ENCODE assay signal across 25 cellular contexts in genomic region chr4:71771613-71772012, GRCh38. TPM values are rescaled to one million over a fixed set of nuclear protein-coding genes. Genes with fewer than 3 reads are reported as not detected.
"Had no signal": no experiment of that assay in that cellular context is flagged by ENCODE, and none has a peak within 500 bp of the region (broad histone marks: within the 10 kb centered on the region; RNA-seq: fewer than 3 reads in every experiment).

No MANE protein-coding gene starts in this region.

- H3K4me3 Mint-ChIP-seq: IgD-negative memory B cell had no signal

- H3K4me3 ChIP-seq: K562, SJSA1, SK-N-MC had no signal

- H3K27me3 ChIP-seq: SJSA1 had no signal

- H3K9me3 ChIP-seq: SJSA1 had no signal

- H3K36me3 ChIP-seq: SJSA1 had no signal

- DNase-seq: Kasumi-1, MV-4-11, NCI-H1048, NCI-H1105, NCI-H1417, NCI-H1436 treated with DMSO at 0.1 percent for 48 hours, NCI-H1694, NCI-H187 treated with DMSO at 0.1 percent for 48 hours, NCI-H2081, NCI-H2107, NCI-H2227 treated with DMSO at 0.1 percent for 48 hours, NCI-H524, NCI-H69, NCI-H774, Right ventricle myocardium superior, RPMI8226, SIG-M5 had no signal

- H3K9me3 Mint-ChIP-seq: IgD-negative memory B cell had no signal

- H3K9ac ChIP-seq: KMS-11 had no signal

- H3K27ac ChIP-seq: KMS-11, SJSA1 had no signal

- H3K4me1 ChIP-seq: SJSA1 had no signal

- H3K4me2 ChIP-seq: KMS-11 had no signal

- H3K36me3 Mint-ChIP-seq: IgD-negative memory B cell had no signal

- ATAC-seq: K562 had no signal

- H3K27ac Mint-ChIP-seq: IgD-negative memory B cell had no signal

RNA-seq across cellular contexts. Expression of gene GC, which starts 12.3 kb away (rescaled TPM):
- total RNA-seq: HT1080, MCF 10A, NCI-H460, SJSA1 had no signal
- polyA plus RNA-seq: IgD-negative memory B cell, K562 had no signal
